In the genomic region with DNA sequence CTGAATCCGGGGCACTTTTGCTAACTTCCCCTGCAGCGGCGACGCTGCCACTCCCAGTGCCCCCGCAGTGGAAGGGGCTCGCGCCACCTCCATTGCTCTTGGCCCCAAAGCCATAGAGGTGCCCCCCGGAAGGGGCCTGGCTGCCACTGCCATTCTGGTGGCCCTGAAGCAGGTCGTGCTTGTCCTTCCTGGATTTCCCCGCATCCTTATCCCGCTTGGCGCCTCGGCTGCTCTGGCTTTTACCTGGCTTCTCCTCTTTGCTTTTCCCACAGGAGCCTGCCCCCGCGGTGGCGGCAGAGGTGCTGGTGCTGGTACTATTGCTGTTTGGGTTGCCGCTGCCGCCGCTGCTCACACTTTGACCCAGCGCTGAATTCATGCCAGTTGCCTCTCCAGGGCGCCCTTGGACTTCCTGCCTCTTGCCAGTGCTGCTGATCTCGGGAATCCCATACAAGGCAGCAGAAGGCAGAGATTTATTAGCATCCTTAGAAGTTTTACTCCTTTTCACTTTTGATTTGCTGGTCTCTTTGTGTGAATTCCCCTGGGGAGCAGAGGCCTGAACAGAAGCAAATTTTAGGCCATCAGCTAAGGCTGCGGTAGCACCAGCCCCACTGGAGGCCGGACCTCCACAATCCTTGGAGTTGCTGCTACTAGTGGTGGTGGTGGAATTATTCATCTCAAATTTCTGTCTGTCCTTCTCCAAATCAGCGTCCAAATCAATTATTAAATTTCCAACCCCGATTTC, we compare ENCODE assay signal across 8 cellular contexts.
DNase-seq lines count a peak whose midpoint lies in the region; ATAC-seq and TF ChIP-seq lines count a peak whose summit lies in the region.

No MANE protein-coding gene starts in this region.

- peak overlapping the region; percentile 81 for H3K27ac ChIP-seq in substantia nigra (ENCODE audit: low read depth, low read length, poor library complexity, severe bottlenecking)

- peak overlapping the region; percentile 74 for H3K4me3 ChIP-seq in astrocyte of the spinal cord (ENCODE audit: low read depth, low read length)

- TF ChIP-seq CTCF in astrocyte of the spinal cord (IDR thresholded peaks at IDR 0.05; ENCODE audit: low read depth, low read length) = no peak

- DNase-seq in HK-2 (ENCODE audit: unreplicated experiment) (peak; percentile 47), astrocyte of the spinal cord (ENCODE audit: low read depth, low spot score) (peak; percentile 52), kidney glomerular epithelial cell (lab: John Stamatoyannopoulos, UW) (peak; percentile 58), substantia nigra (lab: John Stamatoyannopoulos, UW) (peak in 48 of 49 donors; percentile 4 to 86 (median 56)), KG1 (lab: John Stamatoyannopoulos, UW) (no peak), T-helper 2 cell (no peak), NK-92 (lab: John Stamatoyannopoulos, UW; ENCODE audit: unreplicated experiment) (no peak)

- no peak for ATAC-seq in HG02571 (IDR thresholded peaks at IDR 0.05; ENCODE audit: unreplicated experiment)

- in situ Hi-C loops in astrocyte of the spinal cord (cut with HindIII; ENCODE audit: low sequenced_read_pairs) = no loop called here

Comparison
In these comparisons a context has a peak if more than half of its experiments do, and no peak if none do; other contexts are left out.
1. DNase-seq: peak in HK-2 (single experiment), astrocyte of the spinal cord (single experiment), kidney glomerular epithelial cell (single experiment) and substantia nigra (48 of 49); none in KG1 (single experiment), T-helper 2 cell (0 of 5) and NK-92 (single experiment).